Comparison of ENCODE assay signal across 25 cellular contexts in genomic region chr16:79209308-79209707, GRCh38.
"Had no signal": no experiment of that assay in that cellular context is flagged by ENCODE, and none has a peak within 500 bp of the region (broad histone marks: within the 10 kb centered on the region; RNA-seq: fewer than 3 reads in every experiment).

No MANE protein-coding gene starts in this region.

- DNase-seq: activated B cell treated with CpG ODN at 0.5 μM for 24 hours; activated CD4-positive, alpha-beta T cell treated with anti-CD3 and anti-CD28 coated beads for 48 hours; activated CD4-positive, alpha-beta T cell treated with anti-CD3 and anti-CD28 coated beads, Interleukin-2, amount 50 U/mL, for 1 hour; activated CD4-positive, alpha-beta T cell treated with anti-CD3 and anti-CD28 coated beads, Interleukin-2, amount 50 U/mL, for 48 hours; activated CD8-positive, alpha-beta T cell treated with anti-CD3 and anti-CD28 coated beads, Interleukin-2, amount 10 ng/mL, durations not matched to agents 7 days and 5 days; activated effector memory CD4-positive, alpha-beta T cell treated with Interleukin-2 at 50 U/mL for 16 hours; activated gamma-delta T cell treated with Interleukin-2 at 50 U/mL for 16 hours; activated naive CD4-positive, alpha-beta T cell treated with anti-CD3 and anti-CD28 coated beads, Interleukin-2, amount 50 U/mL, for 16 hours; activated naive CD4-positive, alpha-beta T cell treated with Interleukin-2 at 50 U/mL for 16 hours; activated T-cell treated with anti-CD3 and anti-CD28 coated beads, Interleukin-2, amount 50 U/mL, for 4 hours; amniotic stem cell; body of pancreas; cortex of kidney; dermis blood vessel endothelial cell; effector CD4-positive, alpha-beta T cell; effector memory CD8-positive, alpha-beta T cell; foreskin keratinocyte; gastrocnemius medialis; SW 1271; T-cell; T1000; WERI-Rb-1 had no signal

- H3K27me3 Mint-ChIP-seq: activated B cell treated with CpG ODN at 0.5 μM for 24 hours; activated naive CD8-positive, alpha-beta T cell; activated T-helper 17 cell treated with anti-CD3 and anti-CD28 coated beads, Interleukin-2, amount 50 U/mL, for 72 hours; effector memory CD8-positive, alpha-beta T cell; T-cell had no signal

- H3K4me3 Mint-ChIP-seq: activated B cell treated with CpG ODN at 0.5 μM for 24 hours; activated CD8-positive, alpha-beta T cell treated with anti-CD3 and anti-CD28 coated beads, Interleukin-2, amount 10 ng/mL, durations not matched to agents 7 days and 5 days; activated naive CD8-positive, alpha-beta T cell; activated T-cell treated with anti-CD3 and anti-CD28 coated beads, Interleukin-2, amount 50 U/mL, for 4 hours; activated T-helper 17 cell treated with anti-CD3 and anti-CD28 coated beads, Interleukin-2, amount 50 U/mL, for 72 hours; effector memory CD8-positive, alpha-beta T cell; T-cell; T-helper 1 cell treated with Interleukin-12 subunit alpha and Interleukin-12 subunit beta and Interleukin-4 antibody, amounts not matched to agents 30 μg/mL and 1 μg/mL, for 36 hours had no signal

- H3K27ac Mint-ChIP-seq: activated B cell treated with CpG ODN at 0.5 μM for 24 hours; activated CD8-positive, alpha-beta T cell treated with anti-CD3 and anti-CD28 coated beads, Interleukin-2, amount 10 ng/mL, durations not matched to agents 7 days and 5 days; activated naive CD8-positive, alpha-beta T cell; activated T-helper 17 cell treated with anti-CD3 and anti-CD28 coated beads, Interleukin-2, amount 50 U/mL, for 72 hours; effector memory CD8-positive, alpha-beta T cell; T-cell; T-helper 1 cell treated with Interleukin-12 subunit alpha and Interleukin-12 subunit beta and Interleukin-4 antibody, amounts not matched to agents 30 μg/mL and 1 μg/mL, for 36 hours had no signal

- H3K4me1 Mint-ChIP-seq: activated B cell treated with CpG ODN at 0.5 μM for 24 hours; activated T-helper 17 cell treated with anti-CD3 and anti-CD28 coated beads, Interleukin-2, amount 50 U/mL, for 72 hours; T-cell had no signal

- H3K9me3 Mint-ChIP-seq: effector memory CD8-positive, alpha-beta T cell had no signal
